Comparison of ENCODE assay signal across 15 cellular contexts in genomic region chr11:47986219-47986618, GRCh38. TPM values are rescaled to one million over a fixed set of nuclear protein-coding genes. Genes with fewer than 3 reads are reported as not detected.
DNase-seq lines count a peak whose midpoint lies in the region; ATAC-seq and TF ChIP-seq lines count a peak whose summit lies in the region.
"Had no signal": no experiment of that assay in that cellular context is flagged by ENCODE, and none has a peak within 500 bp of the region (broad histone marks: within the 10 kb centered on the region; RNA-seq: fewer than 3 reads in every experiment).

No MANE protein-coding gene starts in this region.

- no peaks in the 10 kb centered on the region for H3K27me3 Mint-ChIP-seq in activated CD8-positive, alpha-beta T cell treated with anti-CD3 and anti-CD28 coated beads for 36 hours
- no peaks in the 10 kb centered on the region for H3K27me3 Mint-ChIP-seq in activated CD8-positive, alpha-beta T cell treated with anti-CD3 and anti-CD28 coated beads, Interleukin-2, amount 10 ng/mL, durations not matched to agents 7 days and 5 days (ENCODE audit: low read depth)
- H3K27me3 Mint-ChIP-seq in T-cell, result no peaks in the 10 kb centered on the region
- no peaks in the 10 kb centered on the region for H3K27me3 Mint-ChIP-seq in osteocyte (ENCODE audit: unreplicated experiment)

- H3K4me1 Mint-ChIP-seq in activated CD8-positive, alpha-beta T cell treated with anti-CD3 and anti-CD28 coated beads for 36 hours (ENCODE audit: low read depth), result peaks cover 59% of the 10 kb centered on the region
- H3K4me1 Mint-ChIP-seq in activated CD8-positive, alpha-beta T cell treated with anti-CD3 and anti-CD28 coated beads, Interleukin-2, amount 10 ng/mL, durations not matched to agents 7 days and 5 days (ENCODE audit: low read depth), result peaks cover 65% of the 10 kb centered on the region
- H3K4me1 Mint-ChIP-seq in T-cell, result peaks cover 67 to 75% (median 70%) of the 10 kb centered on the region in 3 donors
- peaks cover 62% of the 10 kb centered on the region for H3K4me1 Mint-ChIP-seq in stimulated activated effector memory CD8-positive, alpha-beta T cell treated with anti-CD3 and anti-CD28 coated beads, Interleukin-12 subunit alpha, Interleukin-12 subunit beta, amount 100 ng/mL, for 72 hours
- H3K4me1 Mint-ChIP-seq in osteocyte (ENCODE audit: unreplicated experiment), result peaks cover 45% of the 10 kb centered on the region

- intact Hi-C loops in activated CD8-positive, alpha-beta T cell treated with anti-CD3 and anti-CD28 coated beads for 36 hours (cut with micrococcal nuclease), result no loop called here

- CTCF ChIA-PET in activated CD8-positive, alpha-beta T cell treated with anti-CD3 and anti-CD28 coated beads for 36 hours (lab: Charles Lee), result no interaction called here
- CTCF ChIA-PET in activated CD8-positive, alpha-beta T cell treated with anti-CD3 and anti-CD28 coated beads, Interleukin-2, amount 10 ng/mL, durations not matched to agents 7 days and 5 days (lab: Charles Lee), result interaction anchor here (2.0 kb wide), 1 partner anchor 52 kb away, joined by 5 read pairs; no protein-coding TSS in a partner anchor
- CTCF ChIA-PET in T-cell (lab: Charles Lee), result interaction anchor here in 1 of 2 donors (1.2 kb wide), 1 partner anchor 15 kb away, joined by 3 read pairs; no protein-coding TSS in a partner anchor

- H3K36me3 Mint-ChIP-seq in activated CD8-positive, alpha-beta T cell treated with anti-CD3 and anti-CD28 coated beads for 36 hours (ENCODE audit: low read depth), result peaks cover 13% of the 10 kb centered on the region
- H3K36me3 Mint-ChIP-seq in activated CD8-positive, alpha-beta T cell treated with anti-CD3 and anti-CD28 coated beads, Interleukin-2, amount 10 ng/mL, durations not matched to agents 7 days and 5 days (ENCODE audit: low read depth), result peaks cover 39% of the 10 kb centered on the region
- H3K36me3 Mint-ChIP-seq in T-cell (peaks cover 4% of the 10 kb centered on the region), osteocyte (ENCODE audit: unreplicated experiment) (no peaks in the 10 kb centered on the region)
- peaks cover 63% of the 10 kb centered on the region for H3K36me3 Mint-ChIP-seq in stimulated activated effector memory CD8-positive, alpha-beta T cell treated with anti-CD3 and anti-CD28 coated beads, Interleukin-12 subunit alpha, Interleukin-12 subunit beta, amount 100 ng/mL, for 72 hours

- ATAC-seq in activated CD8-positive, alpha-beta T cell treated with anti-CD3 and anti-CD28 coated beads for 36 hours, result no peak
- no peak for ATAC-seq in activated CD8-positive, alpha-beta T cell treated with anti-CD3 and anti-CD28 coated beads, Interleukin-2, amount 10 ng/mL, durations not matched to agents 7 days and 5 days
- no peak for ATAC-seq in T-cell (replicated peaks in 1 of 4)
- no peak for ATAC-seq in stimulated activated effector memory CD8-positive, alpha-beta T cell treated with anti-CD3 and anti-CD28 coated beads, Interleukin-12 subunit alpha, Interleukin-12 subunit beta, amount 100 ng/mL, for 72 hours
- ATAC-seq: body of pancreas had no signal

- no peak for DNase-seq in activated CD8-positive, alpha-beta T cell treated with anti-CD3 and anti-CD28 coated beads for 36 hours
- no peak for DNase-seq in activated CD8-positive, alpha-beta T cell treated with anti-CD3 and anti-CD28 coated beads, Interleukin-2, amount 10 ng/mL, durations not matched to agents 7 days and 5 days
- DNase-seq in T-cell (no peak), erythroblast (lab: John Stamatoyannopoulos, UW) (peak; percentile 17 to 32), anterior cingulate cortex (lab: John Stamatoyannopoulos, UW) (no peak), NCI-H69 (lab: John Stamatoyannopoulos, UW) (no peak), osteocyte (ENCODE audit: extremely low spot score, unreplicated experiment) (no peak)
- DNase-seq in stimulated activated effector memory CD8-positive, alpha-beta T cell treated with anti-CD3 and anti-CD28 coated beads, Interleukin-12 subunit alpha, Interleukin-12 subunit beta, amount 100 ng/mL, for 72 hours (ENCODE audit: low spot score in 2 of 2), result no peak
- DNase-seq: body of pancreas; DMS79; effector CD4-positive, alpha-beta T cell; MM.1S; SK-N-SH; stimulated activated CD4-positive, alpha-beta T cell treated with anti-CD3 and anti-CD28 coated beads, Interleukin-12 subunit alpha, Interleukin-12 subunit beta, amount 100 ng/mL, for 4 hours; testis had no signal

- peak overlapping the region; percentile 35 for H3K27ac Mint-ChIP-seq in activated CD8-positive, alpha-beta T cell treated with anti-CD3 and anti-CD28 coated beads for 36 hours
- H3K27ac Mint-ChIP-seq in activated CD8-positive, alpha-beta T cell treated with anti-CD3 and anti-CD28 coated beads, Interleukin-2, amount 10 ng/mL, durations not matched to agents 7 days and 5 days, result no peak overlapping the region
- peak overlapping the region; percentile 24 to 58 for H3K27ac Mint-ChIP-seq in T-cell
- H3K27ac Mint-ChIP-seq in stimulated activated effector memory CD8-positive, alpha-beta T cell treated with anti-CD3 and anti-CD28 coated beads, Interleukin-12 subunit alpha, Interleukin-12 subunit beta, amount 100 ng/mL, for 72 hours, result peak overlapping the region; percentile 76
- H3K27ac Mint-ChIP-seq in osteocyte (ENCODE audit: unreplicated experiment), result no peak overlapping the region

- POLR2A ChIA-PET in activated CD8-positive, alpha-beta T cell treated with anti-CD3 and anti-CD28 coated beads for 36 hours (lab: Charles Lee), result interaction anchor here (1.8 kb wide), 1 partner anchor 15 kb away, joined by 6 read pairs; no protein-coding TSS in a partner anchor
- POLR2A ChIA-PET in activated CD8-positive, alpha-beta T cell treated with anti-CD3 and anti-CD28 coated beads, Interleukin-2, amount 10 ng/mL, durations not matched to agents 7 days and 5 days (lab: Charles Lee), result no interaction called here
- POLR2A ChIA-PET in T-cell (lab: Charles Lee), result no interaction called here

- no peak for TF ChIP-seq POLR2A in erythroblast (IDR thresholded peaks at IDR 0.05; ENCODE audit: low read length)

- H3K4me3 Mint-ChIP-seq in activated CD8-positive, alpha-beta T cell treated with anti-CD3 and anti-CD28 coated beads for 36 hours, result no peak overlapping the region
- no peak overlapping the region for H3K4me3 Mint-ChIP-seq in activated CD8-positive, alpha-beta T cell treated with anti-CD3 and anti-CD28 coated beads, Interleukin-2, amount 10 ng/mL, durations not matched to agents 7 days and 5 days
- H3K4me3 Mint-ChIP-seq in T-cell (no peak overlapping the region), osteocyte (ENCODE audit: unreplicated experiment) (no peak overlapping the region)
- no peak overlapping the region for H3K4me3 Mint-ChIP-seq in stimulated activated effector memory CD8-positive, alpha-beta T cell treated with anti-CD3 and anti-CD28 coated beads, Interleukin-12 subunit alpha, Interleukin-12 subunit beta, amount 100 ng/mL, for 72 hours

- no peaks in the 10 kb centered on the region for H3K9me3 Mint-ChIP-seq in activated CD8-positive, alpha-beta T cell treated with anti-CD3 and anti-CD28 coated beads for 36 hours
- H3K9me3 Mint-ChIP-seq in activated CD8-positive, alpha-beta T cell treated with anti-CD3 and anti-CD28 coated beads, Interleukin-2, amount 10 ng/mL, durations not matched to agents 7 days and 5 days (ENCODE audit: insufficient read depth), result no peaks in the 10 kb centered on the region
- H3K9me3 Mint-ChIP-seq in T-cell (no peaks in the 10 kb centered on the region), osteocyte (ENCODE audit: unreplicated experiment) (no peaks in the 10 kb centered on the region)
- H3K9me3 Mint-ChIP-seq in stimulated activated effector memory CD8-positive, alpha-beta T cell treated with anti-CD3 and anti-CD28 coated beads, Interleukin-12 subunit alpha, Interleukin-12 subunit beta, amount 100 ng/mL, for 72 hours, result no peaks in the 10 kb centered on the region

- TF ChIP-seq CTCF in activated CD8-positive, alpha-beta T cell treated with anti-CD3 and anti-CD28 coated beads for 36 hours (IDR thresholded peaks at IDR 0.05), result no peak
- no peak for TF ChIP-seq CTCF in osteocyte (IDR thresholded peaks at IDR 0.05)

RNA-seq across cellular contexts. Expression of gene PTPRJ, which starts 5.9 kb away (rescaled TPM):
- total RNA-seq in activated CD8-positive, alpha-beta T cell treated with anti-CD3 and anti-CD28 coated beads for 36 hours, result 10 to 100 TPM; 21.5 to 23.4 TPM
- 10 to 100 TPM; 56.5 to 62.9 TPM for total RNA-seq in activated CD8-positive, alpha-beta T cell treated with anti-CD3 and anti-CD28 coated beads, Interleukin-2, amount 10 ng/mL, durations not matched to agents 7 days and 5 days
- total RNA-seq in T-cell (10 to 100 TPM; 44.8 to 71.0 (median 57.9) TPM), osteocyte (16.6 and 18.6 TPM in 2 replicates)

Comparison
In these comparisons a context has a peak if more than half of its experiments do, and no peak if none do; other contexts are left out.
1. H3K27ac Mint-ChIP-seq: peak in activated CD8-positive, alpha-beta T cell treated with anti-CD3 and anti-CD28 coated beads for 36 hours (single experiment), T-cell (2 of 2) and stimulated activated effector memory CD8-positive, alpha-beta T cell treated with anti-CD3 and anti-CD28 coated beads, Interleukin-12 subunit alpha, Interleukin-12 subunit beta, amount 100 ng/mL, for 72 hours (single experiment); none in activated CD8-positive, alpha-beta T cell treated with anti-CD3 and anti-CD28 coated beads, Interleukin-2, amount 10 ng/mL, durations not matched to agents 7 days and 5 days (single experiment) and osteocyte (single experiment).
2. DNase-seq: peak in erythroblast (2 of 2); none in activated CD8-positive, alpha-beta T cell treated with anti-CD3 and anti-CD28 coated beads for 36 hours (single experiment), activated CD8-positive, alpha-beta T cell treated with anti-CD3 and anti-CD28 coated beads, Interleukin-2, amount 10 ng/mL, durations not matched to agents 7 days and 5 days (single experiment), T-cell (0 of 34), stimulated activated effector memory CD8-positive, alpha-beta T cell treated with anti-CD3 and anti-CD28 coated beads, Interleukin-12 subunit alpha, Interleukin-12 subunit beta, amount 100 ng/mL, for 72 hours (0 of 2), anterior cingulate cortex (0 of 58), NCI-H69 (single experiment) and osteocyte (single experiment).